ENCODE assay signal across 8 cellular contexts in genomic region chr11:126303623-126304456, GRCh38. TPM values are rescaled to one million over a fixed set of nuclear protein-coding genes. Genes with fewer than 3 reads are reported as not detected.
DNase-seq lines count a peak whose midpoint lies in the region; ATAC-seq, FAIRE-seq and TF ChIP-seq lines count a peak whose summit lies in the region.

TSS of gene DCPS (plus strand) at chr11:126304060. CDS start at chr11:126304081, 21 bp downstream.

- no peaks in the 10 kb centered on the region for H3K9me2 ChIP-seq in Loucy (replicated peaks; ENCODE audit: low read depth, low read length)

- H3K4me3 ChIP-seq in Loucy (ENCODE audit: low read length, poor library complexity, severe bottlenecking) = peak within 1 kb of the TSS; percentile 81
- H3K4me3 ChIP-seq in fibroblast of the aortic adventitia (ENCODE audit: low read depth, low read length) = peak within 1 kb of the TSS; percentile 83

- H4K20me1 ChIP-seq in Loucy (ENCODE audit: insufficient read depth, low read length, poor library complexity, severe bottlenecking) = no peaks in the 10 kb centered on the region

- peak within 1 kb of the TSS; percentile 91 for H3K4me3 Mint-ChIP-seq in nephron progenitor cell
- peak within 1 kb of the TSS; percentile 97 to 99 for H3K4me3 Mint-ChIP-seq in stimulated activated naive CD8-positive, alpha-beta T cell treated with anti-CD3 and anti-CD28 coated beads, Interleukin-15, amount 100 ng/mL, for 72 hours

- TF ChIP-seq CTCF in Loucy (conservative IDR thresholded peaks at IDR 0.05; ENCODE audit: low read length) = no peak
- no peak for TF ChIP-seq CTCF in fibroblast of the aortic adventitia (IDR thresholded peaks at IDR 0.05; ENCODE audit: insufficient read depth, low read length)
- no peak for TF ChIP-seq CTCF in nephron progenitor cell (IDR thresholded peaks at IDR 0.05)

- peaks cover 2% of the 10 kb centered on the region for H3K27me3 Mint-ChIP-seq in nephron progenitor cell (ENCODE audit: low read depth, poor library complexity)
- H3K27me3 Mint-ChIP-seq in stimulated activated naive CD8-positive, alpha-beta T cell treated with anti-CD3 and anti-CD28 coated beads, Interleukin-15, amount 100 ng/mL, for 72 hours = no peaks in the 10 kb centered on the region

- peak within 1 kb of the TSS; percentile 89 for H3K27ac Mint-ChIP-seq in nephron progenitor cell
- peak within 1 kb of the TSS; percentile 99 for H3K27ac Mint-ChIP-seq in stimulated activated naive CD8-positive, alpha-beta T cell treated with anti-CD3 and anti-CD28 coated beads, Interleukin-15, amount 100 ng/mL, for 72 hours

- peak; percentile 48 for FAIRE-seq in H54 (lab: Jason Lieb, UNC)

- H3K36me3 Mint-ChIP-seq in nephron progenitor cell (ENCODE audit: low read depth) = peaks cover 61% of the 10 kb centered on the region

- H3K4me1 Mint-ChIP-seq in nephron progenitor cell = peaks cover 37% of the 10 kb centered on the region
- H3K4me1 Mint-ChIP-seq in stimulated activated naive CD8-positive, alpha-beta T cell treated with anti-CD3 and anti-CD28 coated beads, Interleukin-15, amount 100 ng/mL, for 72 hours = peaks cover 43% of the 10 kb centered on the region

- H2AFZ ChIP-seq in Loucy (ENCODE audit: low read length) = peak within 1 kb of the TSS; percentile 90

- DNase-seq in ELR (ENCODE audit: low read depth) = peak; percentile 90
- DNase-seq in H54 (ENCODE audit: insufficient read length, low spot score) = peak; percentile 85
- peak; percentile 73 to 85 for DNase-seq in SHP77 (lab: John Stamatoyannopoulos, UW)
- DNase-seq in activated effector memory CD4-positive, alpha-beta T cell treated with anti-CD3 and anti-CD28 coated beads, Interleukin-2, amount 50 U/mL, for 16 hours = peak; percentile 95
- peak; percentile 89 for DNase-seq in fibroblast of the aortic adventitia (ENCODE audit: low read depth)
- DNase-seq in nephron progenitor cell = peak; percentile 93
- DNase-seq in stimulated activated naive CD8-positive, alpha-beta T cell treated with anti-CD3 and anti-CD28 coated beads, Interleukin-15, amount 100 ng/mL, for 72 hours = peak; percentile 89 to 91

- H3F3A ChIP-seq in Loucy (ENCODE audit: low read depth) = no peaks in the 10 kb centered on the region

- H3K36me3 ChIP-seq in Loucy (ENCODE audit: insufficient read depth, low read length) = no peaks in the 10 kb centered on the region

- no peaks in the 10 kb centered on the region for H3K27me3 ChIP-seq in Loucy (ENCODE audit: insufficient read depth, low read length, poor library complexity, severe bottlenecking)

- ATAC-seq in stimulated activated naive CD8-positive, alpha-beta T cell treated with anti-CD3 and anti-CD28 coated beads, Interleukin-15, amount 100 ng/mL, for 72 hours = peak; percentile 97

- peak within 1 kb of the TSS; percentile 98 for H3K9ac ChIP-seq in Loucy (ENCODE audit: low read depth, low read length, poor library complexity, severe bottlenecking)

- H3K4me1 ChIP-seq in Loucy (ENCODE audit: insufficient read depth, low read length, poor library complexity, severe bottlenecking) = peaks cover 30% of the 10 kb centered on the region

- TF ChIP-seq POLR2A in H54 (IDR thresholded peaks at IDR 0.05; ENCODE audit: low read depth, low read length) = peak; percentile 81

- peak within 1 kb of the TSS; percentile 98 for H3K4me2 ChIP-seq in Loucy (ENCODE audit: low read depth, low read length, poor library complexity, severe bottlenecking)

- H3K9me3 ChIP-seq in Loucy (ENCODE audit: insufficient read depth, low read depth, low read length) = no peaks in the 10 kb centered on the region

- H3K79me2 ChIP-seq in Loucy (ENCODE audit: insufficient read depth, low read length) = peaks cover 44% of the 10 kb centered on the region

- peaks cover 12% of the 10 kb centered on the region for H3K9me3 Mint-ChIP-seq in nephron progenitor cell
- no peaks in the 10 kb centered on the region for H3K9me3 Mint-ChIP-seq in stimulated activated naive CD8-positive, alpha-beta T cell treated with anti-CD3 and anti-CD28 coated beads, Interleukin-15, amount 100 ng/mL, for 72 hours

RNA-seq across cellular contexts. Expression of gene DCPS, which starts in this region (rescaled TPM):
- total RNA-seq in fibroblast of the aortic adventitia (ENCODE audit: low replicate concordance) = 4.3 and 11.4 TPM in 2 replicates

Comparison
In these comparisons a context has a peak if more than half of its experiments do, and no peak if none do; other contexts are left out.
1. Peak in every context shown above with its lines: DNase-seq, ATAC-seq and H3K4me3 ChIP-seq.